In genomic region chr10:73785721-73786511, GRCh38 we compare ENCODE assay signal across 1 cellular context.
A peak's percentile ranks its signal among the peaks of the same experiment; 100 is the strongest.
TF ChIP-seq lines count a peak whose summit lies in the region.

No MANE protein-coding gene starts in this region.

TF ChIP-seq in HepG2, 621 proteins besides CTCF, POLR2A, EP300 and RAD21 (continues in another document):
- no peak for TF ChIP-seq SIX4 (CRISPR knock-in tag; IDR thresholded peaks at IDR 0.05)
- TF ChIP-seq HOXA5 (CRISPR knock-in tag; IDR thresholded peaks at IDR 0.05): no peak
- peak; percentile 39; the same call in 1 of the 2 replicates for TF ChIP-seq ZNF563 (CRISPR knock-in tag; IDR thresholded peaks at IDR 0.05)
- TF ChIP-seq IRF2 (CRISPR knock-in tag; IDR thresholded peaks at IDR 0.05): no peak
- peak; percentile 13; the same call in 1 of the 2 replicates for TF ChIP-seq PHF8 (CRISPR knock-in tag; IDR thresholded peaks at IDR 0.05)
- no peak for TF ChIP-seq ELF4 (CRISPR knock-in tag; IDR thresholded peaks at IDR 0.05; ENCODE audit: borderline replicate concordance)
- peak; percentile 70 for TF ChIP-seq ZNF687 (CRISPR knock-in tag; IDR thresholded peaks at IDR 0.05)
- peak; percentile 66; the same call in 1 of the 2 replicates for TF ChIP-seq ZNF816 (CRISPR knock-in tag; IDR thresholded peaks at IDR 0.05; ENCODE audit: borderline replicate concordance)
- peak; percentile 21; the same call in 1 of the 2 replicates for TF ChIP-seq ZNF891 (CRISPR knock-in tag; IDR thresholded peaks at IDR 0.05)
- TF ChIP-seq REST (IDR thresholded peaks at IDR 0.05; ENCODE audit: borderline replicate concordance in 1 of 2, low read depth in 1 of 2, low read length in 2 of 2): peak; percentile 24 to 87
- TF ChIP-seq ZSCAN31 (CRISPR knock-in tag; IDR thresholded peaks at IDR 0.05; ENCODE audit: low read depth): peak; percentile 44; the same call in 1 of the 2 replicates
- no peak for TF ChIP-seq CCDC6 (CRISPR knock-in tag; IDR thresholded peaks at IDR 0.05)
- TF ChIP-seq, protein P1, sequence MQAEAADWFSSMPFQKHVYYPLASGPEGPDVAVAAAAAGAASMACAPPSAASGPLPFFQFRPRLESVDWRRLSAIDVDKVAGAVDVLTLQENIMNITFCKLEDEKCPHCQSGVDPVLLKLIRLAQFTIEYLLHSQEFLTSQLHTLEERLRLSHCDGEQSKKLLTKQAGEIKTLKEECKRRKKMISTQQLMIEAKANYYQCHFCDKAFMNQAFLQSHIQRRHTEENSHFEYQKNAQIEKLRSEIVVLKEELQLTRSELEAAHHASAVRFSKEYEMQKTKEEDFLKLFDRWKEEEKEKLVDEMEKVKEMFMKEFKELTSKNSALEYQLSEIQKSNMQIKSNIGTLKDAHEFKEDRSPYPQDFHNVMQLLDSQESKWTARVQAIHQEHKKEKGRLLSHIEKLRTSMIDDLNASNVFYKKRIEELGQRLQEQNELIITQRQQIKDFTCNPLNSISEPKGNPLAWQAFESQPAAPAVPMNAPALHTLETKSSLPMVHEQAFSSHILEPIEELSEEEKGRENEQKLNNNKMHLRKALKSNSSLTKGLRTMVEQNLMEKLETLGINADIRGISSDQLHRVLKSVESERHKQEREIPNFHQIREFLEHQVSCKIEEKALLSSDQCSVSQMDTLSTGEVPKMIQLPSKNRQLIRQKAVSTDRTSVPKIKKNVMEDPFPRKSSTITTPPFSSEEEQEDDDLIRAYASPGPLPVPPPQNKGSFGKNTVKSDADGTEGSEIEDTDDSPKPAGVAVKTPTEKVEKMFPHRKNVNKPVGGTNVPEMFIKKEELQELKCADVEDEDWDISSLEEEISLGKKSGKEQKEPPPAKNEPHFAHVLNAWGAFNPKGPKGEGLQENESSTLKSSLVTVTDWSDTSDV (CRISPR knock-in tag; IDR thresholded peaks at IDR 0.05): no peak
- no peak; the same call in 1 of the 2 replicates for TF ChIP-seq SALL1 (CRISPR knock-in tag; IDR thresholded peaks at IDR 0.05)
- no peak for TF ChIP-seq LBX2 (CRISPR knock-in tag; IDR thresholded peaks at IDR 0.05; ENCODE audit: borderline replicate concordance)
- peak; percentile 41; the same call in 1 of the 2 replicates for TF ChIP-seq MYC (CRISPR knock-in tag; IDR thresholded peaks at IDR 0.05; ENCODE audit: borderline replicate concordance)
- no peak for TF ChIP-seq MEIS1 (CRISPR knock-in tag; IDR thresholded peaks at IDR 0.05; ENCODE audit: borderline replicate concordance)
- 0 out of 2 replicates have a peak, but pooled peaks have one; percentile 46 for TF ChIP-seq ZNF83 (CRISPR knock-in tag; IDR thresholded peaks at IDR 0.05; ENCODE audit: borderline replicate concordance)
- TF ChIP-seq PHF21A (CRISPR knock-in tag; IDR thresholded peaks at IDR 0.05): 0 out of 2 replicates have a peak, but pooled peaks have one; percentile 28
- TF ChIP-seq GABPB1 (CRISPR knock-in tag; IDR thresholded peaks at IDR 0.05): peak; percentile 32; the same call in 1 of the 2 replicates
- TF ChIP-seq SRY (CRISPR knock-in tag; IDR thresholded peaks at IDR 0.05): peak; percentile 59; the same call in 1 of the 2 replicates
- TF ChIP-seq, protein P2, sequence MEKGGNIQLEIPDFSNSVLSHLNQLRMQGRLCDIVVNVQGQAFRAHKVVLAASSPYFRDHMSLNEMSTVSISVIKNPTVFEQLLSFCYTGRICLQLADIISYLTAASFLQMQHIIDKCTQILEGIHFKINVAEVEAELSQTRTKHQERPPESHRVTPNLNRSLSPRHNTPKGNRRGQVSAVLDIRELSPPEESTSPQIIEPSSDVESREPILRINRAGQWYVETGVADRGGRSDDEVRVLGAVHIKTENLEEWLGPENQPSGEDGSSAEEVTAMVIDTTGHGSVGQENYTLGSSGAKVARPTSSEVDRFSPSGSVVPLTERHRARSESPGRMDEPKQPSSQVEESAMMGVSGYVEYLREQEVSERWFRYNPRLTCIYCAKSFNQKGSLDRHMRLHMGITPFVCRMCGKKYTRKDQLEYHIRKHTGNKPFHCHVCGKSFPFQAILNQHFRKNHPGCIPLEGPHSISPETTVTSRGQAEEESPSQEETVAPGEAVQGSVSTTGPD (CRISPR knock-in tag; IDR thresholded peaks at IDR 0.05): no peak
- TF ChIP-seq NR2F1 (CRISPR knock-in tag; IDR thresholded peaks at IDR 0.05): no peak
- TF ChIP-seq ZNF263 (CRISPR knock-in tag; IDR thresholded peaks at IDR 0.05): peak; percentile 98
- TF ChIP-seq ZFP90 (CRISPR knock-in tag; IDR thresholded peaks at IDR 0.05; ENCODE audit: borderline replicate concordance): no peak
- no peak for TF ChIP-seq ZNF720 (CRISPR knock-in tag; IDR thresholded peaks at IDR 0.05)
- no peak for TF ChIP-seq ZZZ3 (CRISPR knock-in tag; IDR thresholded peaks at IDR 0.05; ENCODE audit: borderline replicate concordance)
- peak; percentile 24; the same call in 1 of the 2 replicates for TF ChIP-seq ZNF451 (CRISPR knock-in tag; IDR thresholded peaks at IDR 0.05)
- TF ChIP-seq ZKSCAN5 (CRISPR knock-in tag; IDR thresholded peaks at IDR 0.05): no peak
- 0 out of 2 replicates have a peak, but pooled peaks have one; percentile 0 for TF ChIP-seq RFXAP (CRISPR knock-in tag; IDR thresholded peaks at IDR 0.05; ENCODE audit: borderline replicate concordance)
- TF ChIP-seq ZNF580 (CRISPR knock-in tag; IDR thresholded peaks at IDR 0.05; ENCODE audit: borderline replicate concordance, low read depth): no peak
- TF ChIP-seq ZNF343 (CRISPR knock-in tag; IDR thresholded peaks at IDR 0.05): no peak
- no peak for TF ChIP-seq ZNF24 (IDR thresholded peaks at IDR 0.05)
- TF ChIP-seq HNRNPLL (IDR thresholded peaks at IDR 0.05; ENCODE audit: low read depth, low read length, poor library complexity, severe bottlenecking): peak; percentile 51
- peak; percentile 4; the same call in 1 of the 2 replicates for TF ChIP-seq MAX (IDR thresholded peaks at IDR 0.05)
- TF ChIP-seq ZFY (CRISPR knock-in tag; IDR thresholded peaks at IDR 0.05): peak; percentile 63
- TF ChIP-seq ZFP1 (CRISPR knock-in tag; IDR thresholded peaks at IDR 0.05): 0 out of 2 replicates have a peak, but pooled peaks have one; percentile 17
- TF ChIP-seq GZF1 (CRISPR knock-in tag; IDR thresholded peaks at IDR 0.05): no peak
- TF ChIP-seq ZBTB20 (CRISPR knock-in tag; IDR thresholded peaks at IDR 0.05; ENCODE audit: borderline replicate concordance, low read depth): 0 out of 2 replicates have a peak, but pooled peaks have one; percentile 20
- TF ChIP-seq ZNF615 (CRISPR knock-in tag; IDR thresholded peaks at IDR 0.05; ENCODE audit: borderline replicate concordance): no peak
- TF ChIP-seq, protein P3, sequence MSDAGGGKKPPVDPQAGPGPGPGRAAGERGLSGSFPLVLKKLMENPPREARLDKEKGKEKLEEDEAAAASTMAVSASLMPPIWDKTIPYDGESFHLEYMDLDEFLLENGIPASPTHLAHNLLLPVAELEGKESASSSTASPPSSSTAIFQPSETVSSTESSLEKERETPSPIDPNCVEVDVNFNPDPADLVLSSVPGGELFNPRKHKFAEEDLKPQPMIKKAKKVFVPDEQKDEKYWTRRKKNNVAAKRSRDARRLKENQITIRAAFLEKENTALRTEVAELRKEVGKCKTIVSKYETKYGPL (CRISPR knock-in tag; IDR thresholded peaks at IDR 0.05): no peak
- no peak for TF ChIP-seq ZNF556 (CRISPR knock-in tag; IDR thresholded peaks at IDR 0.05; ENCODE audit: borderline replicate concordance)
- TF ChIP-seq ZNF646 (CRISPR knock-in tag; IDR thresholded peaks at IDR 0.05): peak; percentile 69; the same call in 1 of the 2 replicates
- 0 out of 2 replicates have a peak, but pooled peaks have one; percentile 10 for TF ChIP-seq ZNF230 (CRISPR knock-in tag; IDR thresholded peaks at IDR 0.05)
